Comparison of ENCODE assay signal across 8 cellular contexts in the genomic region with DNA sequence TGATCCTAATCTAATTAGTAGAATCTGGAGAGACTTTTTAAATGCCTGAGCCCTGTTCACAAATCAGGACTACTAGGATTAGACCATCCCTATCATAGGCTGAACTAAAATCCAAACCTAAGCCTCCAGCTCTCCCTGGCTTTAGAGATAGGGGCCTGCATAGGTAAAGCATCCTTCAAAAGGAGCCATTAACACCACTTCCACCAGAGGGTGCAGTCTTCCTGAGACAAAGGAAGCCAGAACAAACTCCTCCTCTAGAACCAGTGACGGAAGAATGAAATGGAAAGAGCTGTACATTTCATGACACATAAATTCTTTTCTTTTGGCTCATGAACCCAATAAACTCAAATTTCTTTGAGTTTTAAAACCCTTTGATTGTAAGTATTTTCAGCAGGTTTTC.
DNase-seq lines count a peak whose midpoint lies in the region; ATAC-seq and TF ChIP-seq lines count a peak whose summit lies in the region.

No MANE protein-coding gene starts in this region.

- H3K36me3 ChIP-seq in DOHH2 (ENCODE audit: control insufficient read depth, low read length) (no peaks in the 10 kb centered on the region), GM23248 (ENCODE audit: low read depth) (no peaks in the 10 kb centered on the region), Karpas-422 (ENCODE audit: insufficient read depth, low read length) (no peaks in the 10 kb centered on the region), OCI-LY1 (ENCODE audit: insufficient read depth, low read length) (no peaks in the 10 kb centered on the region)

- TF ChIP-seq CTCF in DOHH2 (IDR thresholded peaks at IDR 0.05; ENCODE audit: low read depth, low read length, poor library complexity, severe bottlenecking) (peak; percentile 54), OCI-LY1 (IDR thresholded peaks at IDR 0.05; ENCODE audit: low read length) (peak; percentile 69)

- H3K9me2 ChIP-seq in DOHH2 (replicated peaks; ENCODE audit: control insufficient read depth, low read length), result no peaks in the 10 kb centered on the region
- H3K9me2 ChIP-seq in GM23248 (ENCODE audit: insufficient read depth), result no peaks in the 10 kb centered on the region
- H3K9me2 ChIP-seq in Karpas-422 (replicated peaks; ENCODE audit: insufficient read depth, low read length), result no peaks in the 10 kb centered on the region
- no peaks in the 10 kb centered on the region for H3K9me2 ChIP-seq in OCI-LY1 (ENCODE audit: low read depth, low read length)

- TF ChIP-seq POLR2A in erythroblast (IDR thresholded peaks at IDR 0.05; ENCODE audit: low read length), result no peak

- H3K9me3 Mint-ChIP-seq in stimulated activated naive B cell treated with anti-CD40 and anti-IgM and Interleukin-4, amounts not matched to agents 10 μg/mL and 1 μg/mL and 100 μg/mL, for 72 hours, result no peaks in the 10 kb centered on the region

- DNase-seq in GM23248, result peak; percentile 1
- peak; percentile 89 for DNase-seq in Karpas-422
- DNase-seq in erythroblast (lab: John Stamatoyannopoulos, UW), result peak; percentile 4 to 29
- DNase-seq in stimulated activated naive B cell treated with anti-CD40 and anti-IgM and Interleukin-4, amounts not matched to agents 10 μg/mL and 1 μg/mL and 100 μg/mL, for 72 hours, result no peak
- no peak for DNase-seq in stimulated activated CD4-positive, alpha-beta T cell treated with anti-CD3 and anti-CD28 coated beads, Interleukin-4, amount 100 ng/mL, for 4 hours

- H3K4me1 ChIP-seq in DOHH2 (ENCODE audit: control insufficient read depth, low read length), result no peaks in the 10 kb centered on the region
- H3K4me1 ChIP-seq in GM23248 (ENCODE audit: insufficient read depth), result no peaks in the 10 kb centered on the region
- H3K4me1 ChIP-seq in Karpas-422 (ENCODE audit: low read length), result no peaks in the 10 kb centered on the region
- H3K4me1 ChIP-seq in OCI-LY1 (ENCODE audit: insufficient read depth, low read length, severe bottlenecking), result no peaks in the 10 kb centered on the region

- H3K27ac ChIP-seq in DOHH2 (ENCODE audit: low read depth, low read length), result no peak overlapping the region
- no peak overlapping the region for H3K27ac ChIP-seq in GM23248
- no peak overlapping the region for H3K27ac ChIP-seq in Karpas-422 (ENCODE audit: low read length)
- H3K27ac ChIP-seq in OCI-LY1 (ENCODE audit: low read depth, low read length, poor library complexity, severe bottlenecking), result no peak overlapping the region

- in situ Hi-C loops in GM23248 (cut with MboI), result no loop called here

- H3K79me2 ChIP-seq in DOHH2 (ENCODE audit: control insufficient read depth, low read length) (no peaks in the 10 kb centered on the region), GM23248 (ENCODE audit: insufficient read depth) (no peaks in the 10 kb centered on the region), Karpas-422 (ENCODE audit: low read length) (no peaks in the 10 kb centered on the region), OCI-LY1 (ENCODE audit: insufficient read depth, low read length) (no peaks in the 10 kb centered on the region)

- H3K4me2 ChIP-seq in DOHH2 (ENCODE audit: low read length) (no peak overlapping the region), GM23248 (ENCODE audit: unreplicated experiment) (no peak overlapping the region), Karpas-422 (ENCODE audit: low read depth, low read length, poor library complexity, severe bottlenecking) (no peak overlapping the region), OCI-LY1 (ENCODE audit: low read length) (no peak overlapping the region)

- H4K20me1 ChIP-seq in DOHH2 (ENCODE audit: control insufficient read depth, insufficient read depth, low read depth, low read length), result no peaks in the 10 kb centered on the region
- H4K20me1 ChIP-seq in GM23248 (ENCODE audit: insufficient read depth), result no peaks in the 10 kb centered on the region
- H4K20me1 ChIP-seq in Karpas-422 (ENCODE audit: insufficient read depth, low read depth, low read length), result no peaks in the 10 kb centered on the region
- no peaks in the 10 kb centered on the region for H4K20me1 ChIP-seq in OCI-LY1 (ENCODE audit: insufficient read depth, low read length)

- H3K27ac Mint-ChIP-seq in stimulated activated naive B cell treated with anti-CD40 and anti-IgM and Interleukin-4, amounts not matched to agents 10 μg/mL and 1 μg/mL and 100 μg/mL, for 72 hours, result no peak overlapping the region

- H3K36me3 Mint-ChIP-seq in stimulated activated naive B cell treated with anti-CD40 and anti-IgM and Interleukin-4, amounts not matched to agents 10 μg/mL and 1 μg/mL and 100 μg/mL, for 72 hours, result no peaks in the 10 kb centered on the region

- H2AFZ ChIP-seq in GM23248 (no peak overlapping the region), Karpas-422 (ENCODE audit: low read length) (no peak overlapping the region), OCI-LY1 (ENCODE audit: low read length) (0 out of 2 replicates have a peak overlapping the region, but pooled peaks have one; percentile 40)

- no peaks in the 10 kb centered on the region for H3F3A ChIP-seq in DOHH2 (ENCODE audit: control insufficient read depth, insufficient read depth)
- H3F3A ChIP-seq in GM23248 (ENCODE audit: insufficient read depth), result no peaks in the 10 kb centered on the region
- H3F3A ChIP-seq in OCI-LY1 (ENCODE audit: insufficient read depth, low read length), result no peaks in the 10 kb centered on the region

- ATAC-seq in stimulated activated naive B cell treated with anti-CD40 and anti-IgM and Interleukin-4, amounts not matched to agents 10 μg/mL and 1 μg/mL and 100 μg/mL, for 72 hours (replicated peaks), result peak; percentile 55 to 61
- no peak for ATAC-seq in HG03045 (IDR thresholded peaks at IDR 0.05; ENCODE audit: unreplicated experiment)

- H3K4me1 Mint-ChIP-seq in stimulated activated naive B cell treated with anti-CD40 and anti-IgM and Interleukin-4, amounts not matched to agents 10 μg/mL and 1 μg/mL and 100 μg/mL, for 72 hours, result no peaks in the 10 kb centered on the region

- H3K4me3 ChIP-seq in DOHH2 (ENCODE audit: low read length) (no peak overlapping the region), GM23248 (no peak overlapping the region), Karpas-422 (ENCODE audit: low read length) (no peak overlapping the region), OCI-LY1 (ENCODE audit: low read depth, low read length, poor library complexity, severe bottlenecking) (no peak overlapping the region)

- no peak overlapping the region for H3K4me3 Mint-ChIP-seq in stimulated activated naive B cell treated with anti-CD40 and anti-IgM and Interleukin-4, amounts not matched to agents 10 μg/mL and 1 μg/mL and 100 μg/mL, for 72 hours

- no peaks in the 10 kb centered on the region for H3K27me3 ChIP-seq in DOHH2 (ENCODE audit: control insufficient read depth, low read length)
- H3K27me3 ChIP-seq in GM23248 (replicated peaks; ENCODE audit: insufficient read depth), result no peaks in the 10 kb centered on the region
- H3K27me3 ChIP-seq in Karpas-422 (ENCODE audit: low read length), result no peaks in the 10 kb centered on the region
- H3K27me3 ChIP-seq in OCI-LY1 (ENCODE audit: insufficient read depth, low read length), result no peaks in the 10 kb centered on the region

- H3K27me3 Mint-ChIP-seq in stimulated activated naive B cell treated with anti-CD40 and anti-IgM and Interleukin-4, amounts not matched to agents 10 μg/mL and 1 μg/mL and 100 μg/mL, for 72 hours, result no peaks in the 10 kb centered on the region

- no peak overlapping the region for H3K9ac ChIP-seq in GM23248
- H3K9ac ChIP-seq in Karpas-422 (ENCODE audit: low read length), result no peak overlapping the region
- no peak overlapping the region for H3K9ac ChIP-seq in OCI-LY1 (ENCODE audit: low read length)

- no peaks in the 10 kb centered on the region for H3K9me3 ChIP-seq in DOHH2 (ENCODE audit: control insufficient read depth, insufficient read depth, low read length)
- no peaks in the 10 kb centered on the region for H3K9me3 ChIP-seq in GM23248 (ENCODE audit: low read depth)
- H3K9me3 ChIP-seq in Karpas-422 (ENCODE audit: low read length), result no peaks in the 10 kb centered on the region
- H3K9me3 ChIP-seq in OCI-LY1 (ENCODE audit: low read length), result no peaks in the 10 kb centered on the region

- 8 to 20% methylated on average over 1 of the region's 1 CpG for WGBS in GM23248 (ENCODE audit: low coverage in 1 of 2, low lambda C conversion rate in 2 of 2, missing lambda C conversion rate in 2 of 2), 2 experiments

Comparison
In these comparisons a context has a peak if more than half of its experiments do, and no peak if none do; other contexts are left out.
1. DNase-seq: peak in GM23248 (single experiment), Karpas-422 (single experiment) and erythroblast (2 of 2); none in stimulated activated naive B cell treated with anti-CD40 and anti-IgM and Interleukin-4, amounts not matched to agents 10 μg/mL and 1 μg/mL and 100 μg/mL, for 72 hours (single experiment) and stimulated activated CD4-positive, alpha-beta T cell treated with anti-CD3 and anti-CD28 coated beads, Interleukin-4, amount 100 ng/mL, for 4 hours (0 of 2).